In genomic region chr4:1516261-1516660, GRCh38 we compare ENCODE assay signal across 13 cellular contexts.
A peak's percentile ranks its signal among the peaks of the same experiment; 100 is the strongest.
DNase-seq lines count a peak whose midpoint lies in the region; ATAC-seq and TF ChIP-seq lines count a peak whose summit lies in the region.
"Had no signal": no experiment of that assay in that cellular context is flagged by ENCODE, and none has a peak within 500 bp of the region (broad histone marks: within the 10 kb centered on the region; RNA-seq: fewer than 3 reads in every experiment).

No MANE protein-coding gene starts in this region.

- POLR2A ChIA-PET in SK-N-SH (lab: Yijun Ruan, JAX) = no interaction called here

- H3K36me3 ChIP-seq in BE2C = no peaks in the 10 kb centered on the region
- no peaks in the 10 kb centered on the region for H3K36me3 ChIP-seq in upper lobe of right lung
- no peaks in the 10 kb centered on the region for H3K36me3 ChIP-seq in SK-N-SH (replicated peaks in 1 of 2; ENCODE audit: control insufficient read depth in 1 of 2, insufficient read depth in 2 of 2, low read length in 1 of 2)
- H3K36me3 ChIP-seq: BLaER1, HAP-1 had no signal

- H3K27me3 ChIP-seq in BE2C (peaks cover 47% of the 10 kb centered on the region), upper lobe of right lung (peaks cover 52% of the 10 kb centered on the region), SK-N-SH (ENCODE audit: insufficient read depth) (peaks cover 61% of the 10 kb centered on the region)

- CTCF ChIA-PET in SK-N-SH (lab: Yijun Ruan, JAX) = interaction anchor here (1.2 kb wide), 1 partner anchor 160 kb away, joined by 6 read pairs; no protein-coding TSS in a partner anchor

- ATAC-seq in upper lobe of right lung = no peak

- H3K27ac Mint-ChIP-seq in chondrocyte (ENCODE audit: unreplicated experiment) = no peak overlapping the region
- H3K27ac Mint-ChIP-seq in nephron progenitor cell = peak overlapping the region; percentile 51
- H3K27ac Mint-ChIP-seq: CD8-positive, alpha-beta memory T cell had no signal

- H3K4me1 ChIP-seq in BE2C (no peaks in the 10 kb centered on the region), upper lobe of right lung (peaks cover 1% of the 10 kb centered on the region), SK-N-SH (ENCODE audit: control insufficient read depth in 1 of 2, insufficient read depth in 2 of 2, low read depth in 1 of 2, low read length in 1 of 2) (no peaks in the 10 kb centered on the region; a peak in 1 of 4 replicates)
- H3K4me1 ChIP-seq: BLaER1, Caco-2 had no signal

- H3K4me3 Mint-ChIP-seq in chondrocyte (ENCODE audit: unreplicated experiment) (no peak overlapping the region), nephron progenitor cell (no peak overlapping the region)
- H3K4me3 Mint-ChIP-seq: CD8-positive, alpha-beta memory T cell had no signal

- WGBS in SK-N-SH (ENCODE audit: low lambda C conversion rate) = 6% methylated on average over 8 of the region's 10 CpGs

- no peak overlapping the region for H3K4me3 ChIP-seq in BE2C (ENCODE audit: low read depth, low read length)
- H3K4me3 ChIP-seq in upper lobe of right lung = no peak overlapping the region
- H3K4me3 ChIP-seq in SK-N-SH (ENCODE audit: low read depth in 2 of 2, low read length in 1 of 2) = no peak overlapping the region
- H3K4me3 ChIP-seq: BLaER1, HAP-1 had no signal

- no peaks in the 10 kb centered on the region for H3K9me2 ChIP-seq in SK-N-SH

- no peak overlapping the region for H3K4me2 ChIP-seq in SK-N-SH
- H3K4me2 ChIP-seq: BLaER1 had no signal

- no peaks in the 10 kb centered on the region for H3K4me1 Mint-ChIP-seq in chondrocyte (ENCODE audit: low read depth)
- H3K4me1 Mint-ChIP-seq in nephron progenitor cell = peaks cover 21% of the 10 kb centered on the region

- peak; percentile 6 for DNase-seq in BE2C
- peak; percentile 58 for DNase-seq in chondrocyte (ENCODE audit: low spot score)
- peak; percentile 10 for DNase-seq in nephron progenitor cell
- DNase-seq in upper lobe of right lung = peak; percentile 42
- DNase-seq in activated gamma-delta T cell (lab: John Stamatoyannopoulos, UW) = no peak
- DNase-seq in SK-N-SH = no peak
- DNase-seq in AG08395 (ENCODE audit: low spot score) = no peak
- DNase-seq: Caco-2, DND-41, GDM1 had no signal

- TF ChIP-seq CTCF in BE2C (IDR thresholded peaks at IDR 0.05; ENCODE audit: low read depth, low read length) = no peak
- TF ChIP-seq CTCF in chondrocyte (IDR thresholded peaks at IDR 0.05) = no peak
- no peak for TF ChIP-seq CTCF in nephron progenitor cell (IDR thresholded peaks at IDR 0.05)
- TF ChIP-seq CTCF in upper lobe of right lung (IDR thresholded peaks at IDR 0.05) = no peak
- TF ChIP-seq CTCF in SK-N-SH (IDR thresholded peaks at IDR 0.05) = no peak

- no peaks in the 10 kb centered on the region for H3K79me2 ChIP-seq in SK-N-SH (ENCODE audit: insufficient read depth)

- no peaks in the 10 kb centered on the region for H3K9me3 ChIP-seq in BE2C
- no peaks in the 10 kb centered on the region for H3K9me3 ChIP-seq in upper lobe of right lung
- no peaks in the 10 kb centered on the region for H3K9me3 ChIP-seq in SK-N-SH
- H3K9me3 ChIP-seq: Caco-2, HAP-1 had no signal

- H3K27me3 Mint-ChIP-seq in chondrocyte (ENCODE audit: low read depth) (peaks cover 12% of the 10 kb centered on the region), nephron progenitor cell (ENCODE audit: low read depth, poor library complexity) (peaks cover 27% of the 10 kb centered on the region)

- no peaks in the 10 kb centered on the region for H3K36me3 Mint-ChIP-seq in chondrocyte (ENCODE audit: low read depth)
- no peaks in the 10 kb centered on the region for H3K36me3 Mint-ChIP-seq in nephron progenitor cell (ENCODE audit: low read depth)
- H3K36me3 Mint-ChIP-seq: CD8-positive, alpha-beta memory T cell had no signal

- H3F3A ChIP-seq in SK-N-SH (replicated peaks; ENCODE audit: insufficient read depth) = no peaks in the 10 kb centered on the region

- TF ChIP-seq RAD21 in SK-N-SH (IDR thresholded peaks at IDR 0.05; ENCODE audit: low read length) = no peak

- H2AFZ ChIP-seq in SK-N-SH (ENCODE audit: low read depth) = no peak overlapping the region

- intact Hi-C loops in upper lobe of right lung (cut with DNase I) = no loop called here

- H3K9me3 Mint-ChIP-seq in chondrocyte (ENCODE audit: low read depth) (no peaks in the 10 kb centered on the region), nephron progenitor cell (no peaks in the 10 kb centered on the region)
- H3K9me3 Mint-ChIP-seq: CD8-positive, alpha-beta memory T cell had no signal

- H3K9ac ChIP-seq in SK-N-SH = no peak overlapping the region
- H3K9ac ChIP-seq: BLaER1 had no signal

- no peak for TF ChIP-seq EP300 in SK-N-SH (IDR thresholded peaks at IDR 0.05; ENCODE audit: borderline replicate concordance in 1 of 2, low read depth in 1 of 2, low read length in 1 of 2)

- H3K27ac ChIP-seq in upper lobe of right lung (no peak overlapping the region), SK-N-SH (ENCODE audit: low read depth in 2 of 2, low read length in 1 of 2) (no peak overlapping the region)
- H3K27ac ChIP-seq: BLaER1 had no signal

- H4K20me1 ChIP-seq in SK-N-SH (ENCODE audit: insufficient read depth) = no peaks in the 10 kb centered on the region
- H4K20me1 ChIP-seq: BLaER1 had no signal

TF ChIP-seq in SK-N-SH, 30 proteins besides CTCF, POLR2A, EP300 and RAD21:
- no peak for TF ChIP-seq TAF1 (IDR thresholded peaks at IDR 0.05; ENCODE audit: borderline replicate concordance, low read depth, low read length)

Comparison
In these comparisons a context has a peak if more than half of its experiments do, and no peak if none do; other contexts are left out.
1. DNase-seq: peak in BE2C (single experiment), chondrocyte (single experiment), nephron progenitor cell (single experiment) and upper lobe of right lung (single experiment); none in activated gamma-delta T cell (single experiment), SK-N-SH (single experiment) and AG08395 (single experiment).